ENCODE assay signal across 15 cellular contexts in the genomic region with DNA sequence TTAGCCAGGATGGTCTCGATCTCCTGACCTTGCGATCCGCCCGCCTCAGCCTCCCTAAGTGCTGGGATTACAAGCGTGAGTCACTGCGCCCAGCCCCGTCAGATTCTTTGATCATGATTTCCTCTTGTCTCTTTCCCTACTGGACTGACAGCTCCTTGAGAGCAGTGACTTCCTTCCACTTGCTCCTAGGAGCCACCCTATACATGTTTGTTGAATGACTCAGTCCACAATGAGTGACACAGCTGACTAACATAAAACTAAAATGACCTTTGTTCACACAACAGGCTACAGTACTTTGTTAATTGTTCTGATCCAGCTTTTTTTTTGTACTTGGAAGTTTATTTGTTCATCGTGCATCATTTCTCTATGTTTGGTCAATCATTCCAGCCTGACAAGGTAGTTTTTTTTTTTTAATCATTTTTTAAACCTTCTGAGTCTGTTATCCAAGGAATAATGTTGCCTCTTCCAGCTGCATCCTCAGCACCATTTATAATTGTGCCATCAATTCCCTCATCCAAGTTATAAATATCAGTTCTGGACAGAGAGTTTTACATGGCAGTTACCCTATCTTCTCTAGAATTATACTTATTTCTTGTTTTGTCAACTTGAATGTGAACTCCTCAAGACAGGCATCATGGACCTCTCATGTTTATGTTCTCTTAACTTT. TPM values are rescaled to one million over a fixed set of nuclear protein-coding genes. Genes with fewer than 3 reads are reported as not detected.
DNase-seq lines count a peak whose midpoint lies in the region; ATAC-seq and TF ChIP-seq lines count a peak whose summit lies in the region.
"Had no signal": no experiment of that assay in that cellular context is flagged by ENCODE, and none has a peak within 500 bp of the region (broad histone marks: within the 10 kb centered on the region; RNA-seq: fewer than 3 reads in every experiment).

No MANE protein-coding gene starts in this region.

- no peak for TF ChIP-seq RAD21 in Ishikawa (IDR thresholded peaks at IDR 0.05; ENCODE audit: low read depth)

- no peaks in the 10 kb centered on the region for H3K4me1 ChIP-seq in left lung
- H3K4me1 ChIP-seq: BLaER1 had no signal

- in situ Hi-C loops in brain microvascular endothelial cell (cut with HindIII; ENCODE audit: low pct_ligation_motif_present, low sequenced_read_pairs): no loop called here

- H3K9me3 ChIP-seq in left lung: no peaks in the 10 kb centered on the region
- H3K9me3 ChIP-seq: BLaER1 had no signal

- intact Hi-C loops in left lung (cut with DNase I): no loop called here

- peak; percentile 57 for ATAC-seq in left lung
- no peak for ATAC-seq in GM21528 (IDR thresholded peaks at IDR 0.05; ENCODE audit: low FRiP score, unreplicated experiment)
- ATAC-seq: activated CD8-positive, alpha-beta T cell treated with anti-CD3 and anti-CD28 coated beads for 36 hours; activated naive CD4-positive, alpha-beta T cell treated with anti-CD3 and anti-CD28 coated beads, Interleukin-2, amount 50 U/mL, for 72 hours; naive thymus-derived CD8-positive, alpha-beta T cell; stimulated activated naive CD8-positive, alpha-beta T cell treated with anti-CD3 and anti-CD28 coated beads, Interleukin-15, Interleukin-2, amounts not matched to agents 100 U/mL and 50 U/mL, for 24 hours; T-cell had no signal

- H3K36me3 ChIP-seq in brain microvascular endothelial cell (replicated peaks): no peaks in the 10 kb centered on the region
- H3K36me3 ChIP-seq in left lung: no peaks in the 10 kb centered on the region
- H3K36me3 ChIP-seq: BLaER1 had no signal

- H3K4me3 ChIP-seq in brain microvascular endothelial cell (ENCODE audit: low read depth, low read length): no peak overlapping the region
- no peak overlapping the region for H3K4me3 ChIP-seq in left lung
- H3K4me3 ChIP-seq: BLaER1 had no signal

- TF ChIP-seq EP300 in Ishikawa (IDR thresholded peaks at IDR 0.05; ENCODE audit: borderline replicate concordance): no peak

- H3K27ac ChIP-seq in brain microvascular endothelial cell: no peak overlapping the region
- no peak overlapping the region for H3K27ac ChIP-seq in left lung
- H3K27ac ChIP-seq: BLaER1 had no signal

- no peak for TF ChIP-seq CTCF in brain microvascular endothelial cell (IDR thresholded peaks at IDR 0.05; ENCODE audit: low read depth, low read length, missing control alignments)
- no peak for TF ChIP-seq CTCF in left lung (IDR thresholded peaks at IDR 0.05)

- DNase-seq in COLO829 (ENCODE audit: low spot score) (peak; percentile 60), brain microvascular endothelial cell (peak; percentile 66), left lung (peak in 1 of 2 donors; percentile 26), SKM-1 (lab: John Stamatoyannopoulos, UW; ENCODE audit: unreplicated experiment) (no peak), hippocampal formation (lab: John Stamatoyannopoulos, UW) (no peak)
- DNase-seq in stimulated activated CD4-positive, alpha-beta T cell treated with anti-CD3 and anti-CD28 coated beads, Interleukin-1b, Interleukin-23, amount 100 ng/mL, for 48 hours: no peak
- DNase-seq: activated CD8-positive, alpha-beta T cell treated with anti-CD3 and anti-CD28 coated beads for 36 hours; naive thymus-derived CD8-positive, alpha-beta T cell; NCI-H1048; stimulated activated naive CD8-positive, alpha-beta T cell treated with anti-CD3 and anti-CD28 coated beads, Interleukin-15, Interleukin-2, amounts not matched to agents 100 U/mL and 50 U/mL, for 24 hours; T-cell had no signal

- H3K27me3 ChIP-seq in brain microvascular endothelial cell (replicated peaks) (no peaks in the 10 kb centered on the region), left lung (no peaks in the 10 kb centered on the region)
- H3K27me3 ChIP-seq: BLaER1 had no signal

TF ChIP-seq in Ishikawa, 13 proteins besides CTCF, POLR2A, EP300 and RAD21:
- TF ChIP-seq TAF1 (IDR thresholded peaks at IDR 0.05; ENCODE audit: low read depth) (no peak), TEAD4 (IDR thresholded peaks at IDR 0.05) (peak; percentile 30; the same call in 1 of the 2 replicates)

RNA-seq across cellular contexts. Expression of a gene that starts 42.9 kb away (rescaled TPM):
- not detected for total RNA-seq in left lung
- total RNA-seq: activated CD8-positive, alpha-beta T cell treated with anti-CD3 and anti-CD28 coated beads for 36 hours; activated naive CD4-positive, alpha-beta T cell treated with anti-CD3 and anti-CD28 coated beads, Interleukin-2, amount 50 U/mL, for 72 hours; naive thymus-derived CD8-positive, alpha-beta T cell; T-cell had no signal

RNA-seq across cellular contexts. Expression of a gene that starts 59.1 kb away (rescaled TPM):
- total RNA-seq in left lung: 100 to 1,000 TPM; 151 to 178 TPM

RNA-seq across cellular contexts. Expression of a gene that starts 59.8 kb away (rescaled TPM):
- total RNA-seq in left lung: 10 to 100 TPM; 37.9 to 44.8 TPM

Comparison
In these comparisons a context has a peak if more than half of its experiments do, and no peak if none do; other contexts are left out.
1. DNase-seq: peak in COLO829 (single experiment) and brain microvascular endothelial cell (single experiment); none in stimulated activated CD4-positive, alpha-beta T cell treated with anti-CD3 and anti-CD28 coated beads, Interleukin-1b, Interleukin-23, amount 100 ng/mL, for 48 hours (single experiment), SKM-1 (single experiment) and hippocampal formation (0 of 2).